8 cellular contexts compared by ENCODE assay signal in the genomic region with DNA sequence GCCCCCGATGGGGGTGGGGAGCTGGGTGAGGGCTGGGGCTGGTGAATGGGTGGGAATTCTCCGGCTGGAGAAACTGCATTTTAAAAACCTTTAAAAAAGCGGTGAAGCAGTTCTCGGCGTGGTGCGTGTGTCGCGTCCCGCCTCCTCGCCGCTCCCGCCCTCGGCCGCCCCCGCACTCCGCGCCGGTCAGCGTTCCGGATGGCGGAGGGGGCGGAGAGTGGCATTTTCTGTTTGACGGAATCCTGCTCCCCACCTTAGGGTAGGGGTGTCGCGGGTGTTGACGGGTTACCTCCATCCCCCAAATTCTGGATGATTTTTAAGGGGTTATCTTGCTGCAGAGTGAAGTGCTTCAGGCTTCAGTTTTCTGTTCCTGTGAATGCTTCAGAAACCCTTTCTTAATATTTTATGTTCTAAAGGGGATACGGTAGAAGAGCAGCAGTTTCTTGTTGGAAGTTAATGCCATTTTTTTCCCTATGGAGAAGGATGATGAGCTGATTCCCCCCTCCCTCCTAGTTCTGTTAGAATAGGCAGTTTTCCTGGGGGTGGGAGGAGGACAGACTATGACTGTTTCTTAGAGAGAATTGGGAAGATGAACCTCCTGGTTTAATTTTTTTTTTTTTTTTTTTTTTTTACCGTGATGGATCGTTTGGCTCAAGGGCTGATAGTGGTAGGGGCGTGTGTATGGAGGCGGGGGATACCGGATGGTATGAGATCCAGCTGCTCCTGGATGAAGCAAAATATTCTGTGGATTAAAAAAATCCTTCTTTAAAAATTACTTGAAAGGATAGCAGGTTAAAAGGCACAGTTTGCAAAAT. TPM values are rescaled to one million over a fixed set of nuclear protein-coding genes. Genes with fewer than 3 reads are reported as not detected.
DNase-seq lines count a peak whose midpoint lies in the region; ATAC-seq and TF ChIP-seq lines count a peak whose summit lies in the region.

No MANE protein-coding gene starts in this region.

- peak overlapping the region; percentile 28 for H3K27ac Mint-ChIP-seq in CD4-positive, alpha-beta T cell
- peak overlapping the region; percentile 92 for H3K27ac Mint-ChIP-seq in progenitor cell of endocrine pancreas

- no peaks in the 10 kb centered on the region for H3K9me3 Mint-ChIP-seq in CD4-positive, alpha-beta T cell
- no peaks in the 10 kb centered on the region for H3K9me3 Mint-ChIP-seq in progenitor cell of endocrine pancreas (ENCODE audit: low read depth)

- intact Hi-C loops in CD4-positive, alpha-beta T cell (cut with DNase I, micrococcal nuclease) = loop anchor here in 1 of 2 experiments (5.0 kb wide), 1 partner anchor 92 kb away; the partner anchor contains the start of gene CYP20A1
- intact Hi-C loops in adrenal gland (cut with DNase I) = no loop called here
- intact Hi-C loops in left ventricle myocardium inferior (cut with micrococcal nuclease) = no loop called here

- H3K9me3 ChIP-seq in CD4-positive, alpha-beta T cell (ENCODE audit: control insufficient read depth, low read length) = no peaks in the 10 kb centered on the region
- H3K9me3 ChIP-seq in SJCRH30 (replicated peaks) = no peaks in the 10 kb centered on the region
- H3K9me3 ChIP-seq in adrenal gland (replicated peaks in 1 of 3) = no peaks in the 10 kb centered on the region
- H3K9me3 ChIP-seq in left ventricle myocardium inferior (replicated peaks) = no peaks in the 10 kb centered on the region

- CTCF ChIA-PET in CD4-positive, alpha-beta T cell (lab: Charles Lee) = interaction anchor here (0.5 to 0.7 kb wide), 2 partner anchors 17 to 429 kb away, joined by 3 read pairs; no protein-coding TSS in a partner anchor

- peak overlapping the region; percentile 25 for H3K27ac ChIP-seq in CD4-positive, alpha-beta T cell (ENCODE audit: low read depth, low read length)
- H3K27ac ChIP-seq in SJCRH30 = peak overlapping the region; percentile 73
- H3K27ac ChIP-seq in adrenal gland = peak overlapping the region in 4 of 5 donors; percentile 52 to 88 (median 81)
- H3K27ac ChIP-seq in left ventricle myocardium inferior (replicated peaks) = peak overlapping the region; percentile 86

- H3K4me3 ChIP-seq in SJCRH30 (peak overlapping the region; percentile 94), adrenal gland (peak overlapping the region; percentile 65 to 97 (median 92)), left ventricle myocardium inferior (peak overlapping the region; percentile 95)

- H3K27me3 ChIP-seq in CD4-positive, alpha-beta T cell (ENCODE audit: control insufficient read depth, insufficient read depth, low read length) = no peaks in the 10 kb centered on the region
- H3K27me3 ChIP-seq in SJCRH30 (no peaks in the 10 kb centered on the region), adrenal gland (no peaks in the 10 kb centered on the region), left ventricle myocardium inferior (ENCODE audit: low read depth) (no peaks in the 10 kb centered on the region)

- peak; percentile 37 for ATAC-seq in CD4-positive, alpha-beta T cell (ENCODE audit: poor library complexity)
- peak; percentile 56 for ATAC-seq in GM19395 (IDR thresholded peaks at IDR 0.05; ENCODE audit: unreplicated experiment)
- ATAC-seq in HG03457 (IDR thresholded peaks at IDR 0.05; ENCODE audit: unreplicated experiment) = peak; percentile 41

- H3K4me1 ChIP-seq in SJCRH30 (no peaks in the 10 kb centered on the region), adrenal gland (replicated peaks in 1 of 2) (peaks cover 0 to 28% of the 10 kb centered on the region in 2 donors), left ventricle myocardium inferior (peaks cover 52% of the 10 kb centered on the region)

- H3K4me3 Mint-ChIP-seq in CD4-positive, alpha-beta T cell = peak overlapping the region; percentile 89
- H3K4me3 Mint-ChIP-seq in progenitor cell of endocrine pancreas (ENCODE audit: low read depth) = peak overlapping the region; percentile 94

- H3K36me3 ChIP-seq in SJCRH30 = no peaks in the 10 kb centered on the region; the same call in 1 of the 2 replicates
- H3K36me3 ChIP-seq in adrenal gland (replicated peaks in 1 of 2) = no peaks in the 10 kb centered on the region
- H3K36me3 ChIP-seq in left ventricle myocardium inferior = peaks cover 1% of the 10 kb centered on the region

- H3K4me1 Mint-ChIP-seq in CD4-positive, alpha-beta T cell (ENCODE audit: low read depth) = peaks cover 32% of the 10 kb centered on the region
- H3K4me1 Mint-ChIP-seq in progenitor cell of endocrine pancreas (ENCODE audit: low read depth) = peaks cover 27% of the 10 kb centered on the region

- WGBS in adrenal gland, 4 donors = 1 to 2% (median 1%) methylated on average over 14 to 32 of the region's 32 CpGs

- no peak for TF ChIP-seq POLR2A in adrenal gland (IDR thresholded peaks at IDR 0.05)

- DNase-seq in CD4-positive, alpha-beta T cell = peak in 7 of 10 experiments; percentile 1 to 46 (median 12)
- DNase-seq in SJCRH30 (peak; percentile 55 to 61), adrenal gland (peak; percentile 23 to 58 (median 32)), left ventricle myocardium inferior (peak; percentile 57), progenitor cell of endocrine pancreas (ENCODE audit: low spot score, unreplicated experiment) (no peak), NCI-H2081 treated with DMSO at 0.1 percent for 48 hours (lab: John Stamatoyannopoulos, UW) (no peak)

- POLR2A ChIA-PET in CD4-positive, alpha-beta T cell (lab: Charles Lee) = interaction anchor here (1.7 kb wide), 1 partner anchor 90 kb away, joined by 12 read pairs; the partner anchor contains the start of gene CYP20A1

- H3K36me3 Mint-ChIP-seq in CD4-positive, alpha-beta T cell (ENCODE audit: low read depth) = peaks cover 10% of the 10 kb centered on the region
- H3K36me3 Mint-ChIP-seq in progenitor cell of endocrine pancreas (ENCODE audit: insufficient read depth) = peaks cover 3% of the 10 kb centered on the region

- TF ChIP-seq CTCF in CD4-positive, alpha-beta T cell (IDR thresholded peaks at IDR 0.05) = no peak
- TF ChIP-seq CTCF in adrenal gland (IDR thresholded peaks at IDR 0.05) (no peak), left ventricle myocardium inferior (IDR thresholded peaks at IDR 0.05; ENCODE audit: borderline replicate concordance) (no peak), progenitor cell of endocrine pancreas (IDR thresholded peaks at IDR 0.05; ENCODE audit: unreplicated experiment) (no peak)

- H3K27me3 Mint-ChIP-seq in CD4-positive, alpha-beta T cell = no peaks in the 10 kb centered on the region
- H3K27me3 Mint-ChIP-seq in progenitor cell of endocrine pancreas = no peaks in the 10 kb centered on the region

RNA-seq across cellular contexts. Expression of gene ABI2, which starts 0.7 kb away (rescaled TPM):
- 10 to 100 TPM; 19.3 to 21.0 TPM for total RNA-seq in CD4-positive, alpha-beta T cell
- total RNA-seq in SJCRH30 (2014; rRNA removed; shearing (Covaris generic)) = 85.7 and 95.0 TPM in 2 replicates
- total RNA-seq in adrenal gland (10 to 100 TPM; 19.1 to 61.2 (median 35.6) TPM), left ventricle myocardium inferior (63.1 TPM), progenitor cell of endocrine pancreas (102 and 111 TPM in 2 replicates)
- polyA plus RNA-seq in adrenal gland = 10 to 100 TPM; 10.2 to 42.6 (median 12.6) TPM

Comparison
In these comparisons a context has a peak if more than half of its experiments do, and no peak if none do; other contexts are left out.
1. DNase-seq: peak in CD4-positive, alpha-beta T cell (7 of 10), SJCRH30 (2 of 2), adrenal gland (7 of 7) and left ventricle myocardium inferior (single experiment); none in progenitor cell of endocrine pancreas (single experiment) and NCI-H2081 treated with DMSO at 0.1 percent for 48 hours (single experiment).
2. H3K27ac ChIP-seq: peak in every context shown above with its lines; median percentile 86 in left ventricle myocardium inferior; 81 in adrenal gland; 73 in SJCRH30; 25 in CD4-positive, alpha-beta T cell.
3. Peak in every context shown above with its lines, with median percentiles within 50 percentile points of each other: ATAC-seq and H3K4me3 ChIP-seq.